Comparison of ENCODE assay signal across 24 cellular contexts in genomic region chr6:150895898-150896632, GRCh38. TPM values are rescaled to one million over a fixed set of nuclear protein-coding genes. Genes with fewer than 3 reads are reported as not detected.
DNase-seq lines count a peak whose midpoint lies in the region; ATAC-seq and TF ChIP-seq lines count a peak whose summit lies in the region.
"Had no signal": no experiment of that assay in that cellular context is flagged by ENCODE, and none has a peak within 500 bp of the region (broad histone marks: within the 10 kb centered on the region; RNA-seq: fewer than 3 reads in every experiment).

No MANE protein-coding gene starts in this region.

- no peaks in the 10 kb centered on the region for H3K36me3 ChIP-seq in breast epithelium
- H3K36me3 ChIP-seq: esophagus squamous epithelium had no signal

- H3K4me1 ChIP-seq in breast epithelium, result peaks cover 0 to 4% of the 10 kb centered on the region in 2 donors

- no peak for TF ChIP-seq POLR2A in breast epithelium (IDR thresholded peaks at IDR 0.05)

- H3K9me3 Mint-ChIP-seq in MCF 10A (ENCODE audit: unreplicated experiment), result no peaks in the 10 kb centered on the region
- no peaks in the 10 kb centered on the region for H3K9me3 Mint-ChIP-seq in effector memory CD8-positive, alpha-beta T cell
- H3K9me3 Mint-ChIP-seq in stimulated activated effector memory CD8-positive, alpha-beta T cell treated with anti-CD3 and anti-CD28 coated beads, Interleukin-12 subunit alpha, Interleukin-12 subunit beta, amount 100 ng/mL, for 72 hours, result no peaks in the 10 kb centered on the region
- H3K9me3 Mint-ChIP-seq: activated T-cell treated with anti-CD3 and anti-CD28 coated beads, Interleukin-2, amount 50 U/mL, for 24 hours; CD14-positive monocyte; endodermal cell; stimulated activated naive CD8-positive, alpha-beta T cell treated with anti-CD3 and anti-CD28 coated beads, Interleukin-15, Interleukin-2, amounts not matched to agents 100 ng/mL and 50 ng/mL, for 24 hours; WTC11 had no signal

- peaks cover 13% of the 10 kb centered on the region for H3K4me1 Mint-ChIP-seq in MCF 10A (ENCODE audit: insufficient read depth, unreplicated experiment)
- H3K4me1 Mint-ChIP-seq in effector memory CD8-positive, alpha-beta T cell (ENCODE audit: low read depth in 2 of 2), result peaks cover 8 to 16% of the 10 kb centered on the region in 2 donors
- H3K4me1 Mint-ChIP-seq in stimulated activated effector memory CD8-positive, alpha-beta T cell treated with anti-CD3 and anti-CD28 coated beads, Interleukin-12 subunit alpha, Interleukin-12 subunit beta, amount 100 ng/mL, for 72 hours, result peaks cover 20% of the 10 kb centered on the region
- H3K4me1 Mint-ChIP-seq: WTC11 had no signal

- TF ChIP-seq CTCF in MCF 10A (IDR thresholded peaks at IDR 0.05; ENCODE audit: unreplicated experiment) (no peak), breast epithelium (IDR thresholded peaks at IDR 0.05) (no peak)

- no TSS peak for BruUV-seq in MCF 10A (replicated peaks; lab: Mats Ljungman, UMichigan)

- H3K27ac ChIP-seq in breast epithelium, result no peak overlapping the region

- CTCF ChIA-PET in MCF 10A (lab: Yijun Ruan, JAX), result interaction anchor here (1.3 to 9.8 kb wide), 4 partner anchors 78 to 439 kb away, joined by 4 to 116 read pairs (median 5); no protein-coding TSS in a partner anchor

- intact Hi-C loops in MCF 10A (cut with micrococcal nuclease), result no loop called here
- intact Hi-C loops in breast epithelium (cut with DNase I; ENCODE audit: low total_unique reads), result loop anchor here (10.0 kb wide), 1 partner anchor 439 kb away; no protein-coding TSS in a partner anchor

- H3K36me3 Mint-ChIP-seq in MCF 10A (ENCODE audit: insufficient read depth, unreplicated experiment), result peaks cover 68% of the 10 kb centered on the region
- peaks cover 3% of the 10 kb centered on the region for H3K36me3 Mint-ChIP-seq in effector memory CD8-positive, alpha-beta T cell (ENCODE audit: insufficient read depth)
- peaks cover 80% of the 10 kb centered on the region for H3K36me3 Mint-ChIP-seq in stimulated activated effector memory CD8-positive, alpha-beta T cell treated with anti-CD3 and anti-CD28 coated beads, Interleukin-12 subunit alpha, Interleukin-12 subunit beta, amount 100 ng/mL, for 72 hours

- H3K27me3 Mint-ChIP-seq in MCF 10A (ENCODE audit: insufficient read depth, unreplicated experiment), result no peaks in the 10 kb centered on the region
- H3K27me3 Mint-ChIP-seq in effector memory CD8-positive, alpha-beta T cell, result no peaks in the 10 kb centered on the region
- H3K27me3 Mint-ChIP-seq: activated T-cell treated with anti-CD3 and anti-CD28 coated beads, Interleukin-2, amount 50 U/mL, for 24 hours; stimulated activated naive CD8-positive, alpha-beta T cell treated with anti-CD3 and anti-CD28 coated beads, Interleukin-15, Interleukin-2, amounts not matched to agents 100 ng/mL and 50 ng/mL, for 24 hours had no signal

- no peak overlapping the region for H3K4me3 ChIP-seq in breast epithelium

- H3K27ac Mint-ChIP-seq in MCF 10A (ENCODE audit: low read depth, unreplicated experiment), result peak overlapping the region; percentile 19
- H3K27ac Mint-ChIP-seq in effector memory CD8-positive, alpha-beta T cell, result no peak overlapping the region
- peak overlapping the region; percentile 71 for H3K27ac Mint-ChIP-seq in stimulated activated effector memory CD8-positive, alpha-beta T cell treated with anti-CD3 and anti-CD28 coated beads, Interleukin-12 subunit alpha, Interleukin-12 subunit beta, amount 100 ng/mL, for 72 hours

- H3K9me3 ChIP-seq in breast epithelium, result no peaks in the 10 kb centered on the region
- H3K9me3 ChIP-seq: esophagus squamous epithelium, SK-N-SH had no signal

- peak; percentile 27 for ATAC-seq in effector memory CD8-positive, alpha-beta T cell (replicated peaks)
- no peak for ATAC-seq in stimulated activated effector memory CD8-positive, alpha-beta T cell treated with anti-CD3 and anti-CD28 coated beads, Interleukin-12 subunit alpha, Interleukin-12 subunit beta, amount 100 ng/mL, for 72 hours
- ATAC-seq in HG02840 (IDR thresholded peaks at IDR 0.05; ENCODE audit: low FRiP score, unreplicated experiment) (no peak), GM18907 (IDR thresholded peaks at IDR 0.05; ENCODE audit: unreplicated experiment) (no peak)
- ATAC-seq: WTC11 had no signal

- no peak for DNase-seq in MCF 10A (ENCODE audit: unreplicated experiment)
- no peak for DNase-seq in breast epithelium (ENCODE audit: low spot score in 2 of 2)
- peak; percentile 17 for DNase-seq in OCI-M1 (lab: John Stamatoyannopoulos, UW)
- no peak for DNase-seq in effector memory CD8-positive, alpha-beta T cell
- no peak for DNase-seq in stimulated activated effector memory CD8-positive, alpha-beta T cell treated with anti-CD3 and anti-CD28 coated beads, Interleukin-12 subunit alpha, Interleukin-12 subunit beta, amount 100 ng/mL, for 72 hours (ENCODE audit: low spot score in 2 of 2)
- DNase-seq in NCI-H524 treated with DMSO at 0.1 percent for 48 hours (lab: John Stamatoyannopoulos, UW), result no peak
- DNase-seq: activated naive CD4-positive, alpha-beta T cell; activated T-cell treated with anti-CD3 and anti-CD28 coated beads, Interleukin-2, amount 50 U/mL, for 24 hours; cortex of kidney; EL; endodermal cell; esophagus squamous epithelium; hypothalamus; NCI-H2171; NCI-H510A treated with DMSO at 0.1 percent for 48 hours; posterior cingulate gyrus; SK-N-SH; stimulated activated CD4-positive, alpha-beta T cell treated with anti-CD3 and anti-CD28 coated beads, Interleukin-15, amount 100 ng/mL, for 24 hours; T1000 had no signal

- no peak overlapping the region for H3K4me3 Mint-ChIP-seq in MCF 10A (ENCODE audit: unreplicated experiment)
- no peak overlapping the region for H3K4me3 Mint-ChIP-seq in effector memory CD8-positive, alpha-beta T cell
- H3K4me3 Mint-ChIP-seq in stimulated activated effector memory CD8-positive, alpha-beta T cell treated with anti-CD3 and anti-CD28 coated beads, Interleukin-12 subunit alpha, Interleukin-12 subunit beta, amount 100 ng/mL, for 72 hours, result no peak overlapping the region
- H3K4me3 Mint-ChIP-seq: activated T-cell treated with anti-CD3 and anti-CD28 coated beads, Interleukin-2, amount 50 U/mL, for 24 hours; CD14-positive monocyte; endodermal cell; stimulated activated naive CD8-positive, alpha-beta T cell treated with anti-CD3 and anti-CD28 coated beads, Interleukin-15, Interleukin-2, amounts not matched to agents 100 ng/mL and 50 ng/mL, for 24 hours; WTC11 had no signal

- POLR2A ChIA-PET in MCF 10A (lab: Yijun Ruan, JAX), result interaction anchor here (0.6 to 1.6 kb wide), 3 partner anchors 12 to 428 kb away, joined by 3 to 6 read pairs (median 3); no protein-coding TSS in a partner anchor

- no peaks in the 10 kb centered on the region for H3K27me3 ChIP-seq in breast epithelium
- H3K27me3 ChIP-seq: esophagus squamous epithelium had no signal

RNA-seq across cellular contexts. Expression of gene MTHFD1L, which starts 30.6 kb away (rescaled TPM):
- total RNA-seq in MCF 10A (2022) (82.4 and 110 TPM in 2 replicates), breast epithelium (10 to 100 TPM in 2 of 3 donors, 1 to 10 TPM in 1; 3.5 to 15.1 (median 11.0) TPM)

Comparison
In these comparisons a context has a peak if more than half of its experiments do, and no peak if none do; other contexts are left out.
1. H3K27ac Mint-ChIP-seq: peak in MCF 10A (single experiment) and stimulated activated effector memory CD8-positive, alpha-beta T cell treated with anti-CD3 and anti-CD28 coated beads, Interleukin-12 subunit alpha, Interleukin-12 subunit beta, amount 100 ng/mL, for 72 hours (single experiment); none in effector memory CD8-positive, alpha-beta T cell (0 of 2).